ENCODE assay signal across 1 cellular context in the genomic region with DNA sequence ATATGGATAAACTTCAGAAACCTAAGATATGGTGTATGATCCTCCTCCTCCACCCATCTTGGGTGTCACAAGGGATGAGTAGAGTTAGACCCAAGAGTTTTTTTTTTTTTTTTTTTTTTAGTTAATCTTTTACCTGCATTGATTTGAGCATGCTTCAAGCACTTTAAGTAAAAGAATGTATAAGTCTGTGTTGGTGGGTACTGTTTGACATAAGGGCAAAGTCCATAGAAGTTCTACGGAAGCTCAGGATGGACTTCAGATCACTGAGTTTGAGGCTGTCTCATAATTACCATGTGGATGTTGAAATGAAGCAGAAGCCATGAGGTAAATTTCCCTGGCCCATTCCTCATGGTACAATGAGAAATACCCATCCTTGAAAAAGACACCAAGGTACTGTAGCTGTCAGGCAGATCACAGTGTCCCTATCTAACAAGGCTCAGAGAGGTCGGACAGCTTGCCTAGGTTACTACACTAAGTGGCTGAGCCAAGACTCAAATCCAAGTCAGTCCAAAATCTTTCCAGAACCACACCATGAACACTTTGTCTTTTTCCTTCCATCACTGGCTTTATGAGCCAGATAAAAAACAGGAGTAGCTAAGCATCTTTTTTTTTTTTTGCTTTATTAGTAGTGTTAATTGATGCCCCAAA.
TF ChIP-seq lines count a peak whose summit lies in the region.

No MANE protein-coding gene starts in this region.

TF ChIP-seq in HepG2, 621 proteins besides CTCF, POLR2A, EP300 and RAD21 (continued from another document):
- TF ChIP-seq, protein P1, sequence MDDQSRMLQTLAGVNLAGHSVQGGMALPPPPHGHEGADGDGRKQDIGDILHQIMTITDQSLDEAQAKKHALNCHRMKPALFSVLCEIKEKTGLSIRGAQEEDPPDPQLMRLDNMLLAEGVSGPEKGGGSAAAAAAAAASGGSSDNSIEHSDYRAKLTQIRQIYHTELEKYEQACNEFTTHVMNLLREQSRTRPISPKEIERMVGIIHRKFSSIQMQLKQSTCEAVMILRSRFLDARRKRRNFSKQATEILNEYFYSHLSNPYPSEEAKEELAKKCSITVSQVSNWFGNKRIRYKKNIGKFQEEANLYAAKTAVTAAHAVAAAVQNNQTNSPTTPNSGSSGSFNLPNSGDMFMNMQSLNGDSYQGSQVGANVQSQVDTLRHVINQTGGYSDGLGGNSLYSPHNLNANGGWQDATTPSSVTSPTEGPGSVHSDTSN (CRISPR knock-in tag; IDR thresholded peaks at IDR 0.05; ENCODE audit: borderline replicate concordance) = no peak
- TF ChIP-seq PITX1 (CRISPR knock-in tag; IDR thresholded peaks at IDR 0.05) (peak; percentile 59; the same call in 1 of the 2 replicates), ZNF883 (CRISPR knock-in tag; IDR thresholded peaks at IDR 0.05; ENCODE audit: not compliant biosample characterization) (no peak), ZNF432 (CRISPR knock-in tag; IDR thresholded peaks at IDR 0.05; ENCODE audit: borderline replicate concordance) (no peak), AGO1 (IDR thresholded peaks at IDR 0.05; ENCODE audit: low read depth, low read length, poor library complexity, severe bottlenecking) (no peak), TP53 (CRISPR knock-in tag; conservative IDR thresholded peaks at IDR 0.05) (no peak; the same call in 1 of the 2 replicates), SP1 (IDR thresholded peaks at IDR 0.05) (no peak), SP1 (CRISPR knock-in tag; IDR thresholded peaks at IDR 0.05) (no peak), NFATC3 (CRISPR knock-in tag; IDR thresholded peaks at IDR 0.05) (no peak), HHEX (CRISPR knock-in tag; IDR thresholded peaks at IDR 0.05) (no peak), ZFP62 (CRISPR knock-in tag; IDR thresholded peaks at IDR 0.05) (no peak)
- TF ChIP-seq, protein P2, sequence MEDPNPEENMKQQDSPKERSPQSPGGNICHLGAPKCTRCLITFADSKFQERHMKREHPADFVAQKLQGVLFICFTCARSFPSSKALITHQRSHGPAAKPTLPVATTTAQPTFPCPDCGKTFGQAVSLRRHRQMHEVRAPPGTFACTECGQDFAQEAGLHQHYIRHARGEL (CRISPR knock-in tag; IDR thresholded peaks at IDR 0.05) = no peak
- TF ChIP-seq, protein P3, sequence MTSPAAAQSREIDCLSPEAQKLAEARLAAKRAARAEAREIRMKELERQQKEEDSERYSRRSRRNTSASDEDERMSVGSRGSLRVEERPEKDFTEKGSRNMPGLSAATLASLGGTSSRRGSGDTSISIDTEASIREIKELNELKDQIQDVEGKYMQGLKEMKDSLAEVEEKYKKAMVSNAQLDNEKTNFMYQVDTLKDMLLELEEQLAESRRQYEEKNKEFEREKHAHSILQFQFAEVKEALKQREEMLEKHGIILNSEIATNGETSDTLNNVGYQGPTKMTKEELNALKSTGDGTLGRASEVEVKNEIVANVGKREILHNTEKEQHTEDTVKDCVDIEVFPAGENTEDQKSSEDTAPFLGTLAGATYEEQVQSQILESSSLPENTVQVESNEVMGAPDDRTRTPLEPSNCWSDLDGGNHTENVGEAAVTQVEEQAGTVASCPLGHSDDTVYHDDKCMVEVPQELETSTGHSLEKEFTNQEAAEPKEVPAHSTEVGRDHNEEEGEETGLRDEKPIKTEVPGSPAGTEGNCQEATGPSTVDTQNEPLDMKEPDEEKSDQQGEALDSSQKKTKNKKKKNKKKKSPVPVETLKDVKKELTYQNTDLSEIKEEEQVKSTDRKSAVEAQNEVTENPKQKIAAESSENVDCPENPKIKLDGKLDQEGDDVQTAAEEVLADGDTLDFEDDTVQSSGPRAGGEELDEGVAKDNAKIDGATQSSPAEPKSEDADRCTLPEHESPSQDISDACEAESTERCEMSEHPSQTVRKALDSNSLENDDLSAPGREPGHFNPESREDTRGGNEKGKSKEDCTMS (CRISPR knock-in tag; conservative IDR thresholded peaks at IDR 0.05) = no peak
